14 cellular contexts compared by ENCODE assay signal in genomic region chr4:39631700-39632079, GRCh38. TPM values are rescaled to one million over a fixed set of nuclear protein-coding genes. Genes with fewer than 3 reads are reported as not detected.
DNase-seq lines count a peak whose midpoint lies in the region; ATAC-seq, FAIRE-seq and TF ChIP-seq lines count a peak whose summit lies in the region.
"Had no signal": no experiment of that assay in that cellular context is flagged by ENCODE, and none has a peak within 500 bp of the region (broad histone marks: within the 10 kb centered on the region; RNA-seq: fewer than 3 reads in every experiment).

No MANE protein-coding gene starts in this region.

- peaks cover 34% of the 10 kb centered on the region for H3K79me2 ChIP-seq in DOHH2 (ENCODE audit: control insufficient read depth, low read length)

- H3K9me3 ChIP-seq in DOHH2 (ENCODE audit: control insufficient read depth, insufficient read depth, low read length), result no peaks in the 10 kb centered on the region
- H3K9me3 ChIP-seq: lower lobe of right lung, pancreas had no signal

- no peak overlapping the region for H3K27ac Mint-ChIP-seq in WTC11
- H3K27ac Mint-ChIP-seq in chondrocyte (ENCODE audit: unreplicated experiment), result no peak overlapping the region
- H3K27ac Mint-ChIP-seq in T-cell, result no peak overlapping the region
- H3K27ac Mint-ChIP-seq: T-helper 1 cell treated with Interleukin-12 subunit alpha and Interleukin-12 subunit beta and Interleukin-4 antibody, amounts not matched to agents 30 μg/mL and 1 μg/mL, for 36 hours had no signal

- H3K36me3 ChIP-seq in DOHH2 (ENCODE audit: control insufficient read depth, low read length), result peaks cover 2% of the 10 kb centered on the region; the same call in 1 of the 2 replicates
- H3K36me3 ChIP-seq: pancreas had no signal

- POLR2A ChIA-PET in WTC11 (lab: Charles Lee), result interaction anchor here (0.7 kb wide), 1 partner anchor 446 kb away, joined by 3 read pairs; no protein-coding TSS in a partner anchor
- POLR2A ChIA-PET in T-cell (lab: Charles Lee), result interaction anchor here (0.6 kb wide), 2 partner anchors 119 to 890 kb away, joined by 3 read pairs; no protein-coding TSS in a partner anchor

- peak overlapping the region; percentile 87 for H3K27ac ChIP-seq in DOHH2 (ENCODE audit: low read depth, low read length)
- H3K27ac ChIP-seq: lower lobe of right lung, pancreas had no signal

- H3K27me3 ChIP-seq in DOHH2 (ENCODE audit: control insufficient read depth, low read length), result no peaks in the 10 kb centered on the region
- H3K27me3 ChIP-seq: pancreas had no signal

- ATAC-seq in HG02610 (IDR thresholded peaks at IDR 0.05; ENCODE audit: unreplicated experiment) (peak; percentile 64), HG03342 (IDR thresholded peaks at IDR 0.05; ENCODE audit: unreplicated experiment) (peak; percentile 63), WTC11 (no peak), T-cell (replicated peaks in 1 of 4) (no peak)
- ATAC-seq: lower lobe of right lung, pancreas had no signal

- no peaks in the 10 kb centered on the region for H4K20me1 ChIP-seq in DOHH2 (ENCODE audit: control insufficient read depth, insufficient read depth, low read depth, low read length)

- H3K4me3 ChIP-seq in DOHH2 (ENCODE audit: low read length), result no peak overlapping the region
- H3K4me3 ChIP-seq: lower lobe of right lung, pancreas had no signal

- H3K9me3 Mint-ChIP-seq in WTC11 (no peaks in the 10 kb centered on the region), chondrocyte (ENCODE audit: low read depth) (no peaks in the 10 kb centered on the region), T-cell (no peaks in the 10 kb centered on the region)
- H3K9me3 Mint-ChIP-seq: T-helper 1 cell treated with Interleukin-12 subunit alpha and Interleukin-12 subunit beta and Interleukin-4 antibody, amounts not matched to agents 30 μg/mL and 1 μg/mL, for 36 hours had no signal

- H3K4me1 Mint-ChIP-seq in WTC11 (peaks cover 52% of the 10 kb centered on the region), chondrocyte (ENCODE audit: low read depth) (peaks cover 28% of the 10 kb centered on the region), T-cell (peaks cover 19 to 27% (median 19%) of the 10 kb centered on the region in 3 donors)

- CTCF ChIA-PET in WTC11 (lab: Charles Lee), result no interaction called here
- CTCF ChIA-PET in T-cell (lab: Charles Lee), result interaction anchor here in 1 of 2 donors (0.5 kb wide), 1 partner anchor 10 kb away, joined by 5 read pairs; no protein-coding TSS in a partner anchor

- no peaks in the 10 kb centered on the region; the same call in 1 of the 2 replicates for H3K36me3 Mint-ChIP-seq in WTC11
- no peaks in the 10 kb centered on the region for H3K36me3 Mint-ChIP-seq in chondrocyte (ENCODE audit: low read depth)
- peaks cover 7% of the 10 kb centered on the region for H3K36me3 Mint-ChIP-seq in T-cell

- H3K27me3 Mint-ChIP-seq in WTC11 (ENCODE audit: low read depth) (no peaks in the 10 kb centered on the region), chondrocyte (ENCODE audit: low read depth) (no peaks in the 10 kb centered on the region), T-cell (no peaks in the 10 kb centered on the region)

- DNase-seq in GM19239 (ENCODE audit: insufficient read length, low spot score) (no peak), WTC11 (ENCODE audit: low spot score) (no peak), GM10266 (ENCODE audit: extremely low spot score) (no peak), chondrocyte (ENCODE audit: low spot score) (no peak), T-cell (no peak)
- DNase-seq: anterior cingulate cortex; lower lobe of right lung; NCI-H2029; pancreas; stimulated activated CD4-positive, alpha-beta T cell treated with anti-CD3 and anti-CD28 coated beads, Interleukin-1b, Interleukin-23, amount 100 ng/mL, for 48 hours had no signal

- peaks cover 48% of the 10 kb centered on the region for H3F3A ChIP-seq in DOHH2 (ENCODE audit: control insufficient read depth, insufficient read depth)

- TF ChIP-seq CTCF in DOHH2 (IDR thresholded peaks at IDR 0.05; ENCODE audit: low read depth, low read length, poor library complexity, severe bottlenecking) (no peak), WTC11 (IDR thresholded peaks at IDR 0.05) (no peak), GM10266 (IDR thresholded peaks at IDR 0.05; ENCODE audit: control insufficient read depth, insufficient read depth, low read depth, missing control alignments) (no peak), chondrocyte (IDR thresholded peaks at IDR 0.05) (no peak)

- FAIRE-seq in GM19239 (lab: Jason Lieb, UNC), result peak; percentile 52
- FAIRE-seq: pancreas had no signal

- no peaks in the 10 kb centered on the region for H3K9me2 ChIP-seq in DOHH2 (replicated peaks; ENCODE audit: control insufficient read depth, low read length)

- peak overlapping the region; percentile 74 for H3K4me2 ChIP-seq in DOHH2 (ENCODE audit: low read length)

- H3K4me1 ChIP-seq in DOHH2 (ENCODE audit: control insufficient read depth, low read length), result peaks cover 87% of the 10 kb centered on the region

- no peak overlapping the region for H3K4me3 Mint-ChIP-seq in WTC11
- no peak overlapping the region for H3K4me3 Mint-ChIP-seq in chondrocyte (ENCODE audit: unreplicated experiment)
- no peak overlapping the region for H3K4me3 Mint-ChIP-seq in T-cell
- H3K4me3 Mint-ChIP-seq: T-helper 1 cell treated with Interleukin-12 subunit alpha and Interleukin-12 subunit beta and Interleukin-4 antibody, amounts not matched to agents 30 μg/mL and 1 μg/mL, for 36 hours had no signal

TF ChIP-seq in WTC11, 78 proteins besides CTCF, POLR2A, EP300 and RAD21:
- TF ChIP-seq ZNF423 (CRISPR knock-in tag; IDR thresholded peaks at IDR 0.05) (no peak), TEAD4 (CRISPR knock-in tag; IDR thresholded peaks at IDR 0.05) (no peak), ATF1 (CRISPR knock-in tag; IDR thresholded peaks at IDR 0.05) (no peak), NFYB (CRISPR knock-in tag; conservative IDR thresholded peaks at IDR 0.05; ENCODE audit: low read depth) (no peak), ETV6 (CRISPR knock-in tag; IDR thresholded peaks at IDR 0.05) (no peak)
- TF ChIP-seq, protein P1, sequence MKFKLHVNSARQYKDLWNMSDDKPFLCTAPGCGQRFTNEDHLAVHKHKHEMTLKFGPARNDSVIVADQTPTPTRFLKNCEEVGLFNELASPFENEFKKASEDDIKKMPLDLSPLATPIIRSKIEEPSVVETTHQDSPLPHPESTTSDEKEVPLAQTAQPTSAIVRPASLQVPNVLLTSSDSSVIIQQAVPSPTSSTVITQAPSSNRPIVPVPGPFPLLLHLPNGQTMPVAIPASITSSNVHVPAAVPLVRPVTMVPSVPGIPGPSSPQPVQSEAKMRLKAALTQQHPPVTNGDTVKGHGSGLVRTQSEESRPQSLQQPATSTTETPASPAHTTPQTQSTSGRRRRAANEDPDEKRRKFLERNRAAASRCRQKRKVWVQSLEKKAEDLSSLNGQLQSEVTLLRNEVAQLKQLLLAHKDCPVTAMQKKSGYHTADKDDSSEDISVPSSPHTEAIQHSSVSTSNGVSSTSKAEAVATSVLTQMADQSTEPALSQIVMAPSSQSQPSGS (CRISPR knock-in tag; IDR thresholded peaks at IDR 0.05; ENCODE audit: borderline replicate concordance, low read depth), result no peak

RNA-seq across cellular contexts. Expression of gene SMIM14, which starts 7.0 kb away (rescaled TPM):
- total RNA-seq in WTC11 (2021) (32.3 to 40.1 TPM (median 38.5 TPM) in 3 replicates), chondrocyte (42.6 to 54.2 TPM (median 46.9 TPM) in 3 replicates), T-cell (10 to 100 TPM in 3 of 5 donors, 1 to 10 TPM in 2; 4.8 to 17.2 (median 15.5) TPM)

Comparison
In these comparisons a context has a peak if more than half of its experiments do, and no peak if none do; other contexts are left out.
1. ATAC-seq: peak in HG02610 (single experiment) and HG03342 (single experiment); none in WTC11 (single experiment) and T-cell (0 of 4).